Comparison of ENCODE assay signal across 20 cellular contexts in the genomic region with DNA sequence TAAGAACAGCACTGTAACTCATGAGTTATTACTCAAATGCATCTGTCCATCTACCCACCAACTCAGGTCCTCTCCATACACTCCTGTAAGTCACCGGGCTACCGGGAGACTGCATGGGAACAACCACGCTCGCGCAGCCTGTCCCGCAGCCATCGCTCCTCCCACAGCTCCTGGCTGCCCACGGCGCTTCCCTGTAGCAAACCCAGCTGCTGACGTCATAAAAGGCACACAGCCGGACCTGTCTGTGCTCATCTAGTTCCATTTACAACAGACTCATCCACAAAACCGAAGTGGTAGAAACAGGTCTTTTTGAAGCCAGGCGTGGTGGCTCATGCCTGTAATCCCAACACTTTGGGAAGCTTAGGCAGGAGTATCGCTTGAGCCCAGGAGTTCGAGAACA.
"Had no signal": no experiment of that assay in that cellular context is flagged by ENCODE, and none has a peak within 500 bp of the region (broad histone marks: within the 10 kb centered on the region; RNA-seq: fewer than 3 reads in every experiment).

No MANE protein-coding gene starts in this region.

- H3K4me3 ChIP-seq: dorsolateral prefrontal cortex, hepatocyte, lung, ovary, testis, tibial nerve had no signal

- H3K27ac ChIP-seq: dorsolateral prefrontal cortex, hepatocyte, ovary, testis, tibial nerve had no signal

- H3K36me3 Mint-ChIP-seq: naive B cell; stimulated activated naive B cell treated with anti-CD40 and anti-IgM and Interleukin-4, amounts not matched to agents 10 μg/mL and 1 μg/mL and 100 μg/mL, for 72 hours had no signal

- H3K27ac Mint-ChIP-seq: naive B cell; stimulated activated naive B cell treated with anti-CD40 and anti-IgM and Interleukin-4, amounts not matched to agents 10 μg/mL and 1 μg/mL and 100 μg/mL, for 72 hours; stimulated activated naive CD8-positive, alpha-beta T cell treated with anti-CD3 and anti-CD28 coated beads, Interleukin-15, amount 100 ng/mL, for 72 hours had no signal

- H3K9me3 Mint-ChIP-seq: naive B cell; stimulated activated naive B cell treated with anti-CD40 and anti-IgM and Interleukin-4, amounts not matched to agents 10 μg/mL and 1 μg/mL and 100 μg/mL, for 72 hours; stimulated activated naive CD8-positive, alpha-beta T cell treated with anti-CD3 and anti-CD28 coated beads, Interleukin-15, amount 100 ng/mL, for 72 hours had no signal

- H3K79me2 ChIP-seq: hepatocyte had no signal

- DNase-seq: central memory CD4-positive, alpha-beta T cell; cortex of kidney; effector CD8-positive, alpha-beta T cell; foreskin melanocyte; head of caudate nucleus; left colon; left ventricle myocardium superior; mesendoderm; naive B cell; ovary; stimulated activated CD4-positive, alpha-beta T cell treated with anti-CD3 and anti-CD28 coated beads, Interleukin-2, amount 100 ng/mL, for 24 hours; stimulated activated CD4-positive, alpha-beta T cell treated with anti-CD3 and anti-CD28 coated beads, Interleukin-4, amount 100 ng/mL, for 4 hours; stimulated activated naive B cell treated with anti-CD40 and anti-IgM and Interleukin-4, amounts not matched to agents 10 μg/mL and 1 μg/mL and 100 μg/mL, for 72 hours; stimulated activated naive CD8-positive, alpha-beta T cell treated with anti-CD3 and anti-CD28 coated beads, Interleukin-15, amount 100 ng/mL, for 72 hours; testis had no signal

- H3K36me3 ChIP-seq: ovary had no signal

- H3K4me1 ChIP-seq: testis had no signal

- H2AFZ ChIP-seq: hepatocyte had no signal

- H3K9me3 ChIP-seq: ovary, testis, tibial nerve had no signal

- H3K4me2 ChIP-seq: hepatocyte had no signal

- H3K27me3 Mint-ChIP-seq: naive B cell; stimulated activated naive B cell treated with anti-CD40 and anti-IgM and Interleukin-4, amounts not matched to agents 10 μg/mL and 1 μg/mL and 100 μg/mL, for 72 hours; stimulated activated naive CD8-positive, alpha-beta T cell treated with anti-CD3 and anti-CD28 coated beads, Interleukin-15, amount 100 ng/mL, for 72 hours had no signal

- ATAC-seq: left colon; left ventricle myocardium superior; sciatic nerve; stimulated activated naive B cell treated with anti-CD40 and anti-IgM and Interleukin-4, amounts not matched to agents 10 μg/mL and 1 μg/mL and 100 μg/mL, for 72 hours; stimulated activated naive CD8-positive, alpha-beta T cell treated with anti-CD3 and anti-CD28 coated beads, Interleukin-15, amount 100 ng/mL, for 72 hours had no signal

- H3K4me3 Mint-ChIP-seq: naive B cell; stimulated activated naive B cell treated with anti-CD40 and anti-IgM and Interleukin-4, amounts not matched to agents 10 μg/mL and 1 μg/mL and 100 μg/mL, for 72 hours; stimulated activated naive CD8-positive, alpha-beta T cell treated with anti-CD3 and anti-CD28 coated beads, Interleukin-15, amount 100 ng/mL, for 72 hours had no signal

- H3K27me3 ChIP-seq: dorsolateral prefrontal cortex, hepatocyte, ovary, testis, tibial nerve had no signal
